In the genomic region with DNA sequence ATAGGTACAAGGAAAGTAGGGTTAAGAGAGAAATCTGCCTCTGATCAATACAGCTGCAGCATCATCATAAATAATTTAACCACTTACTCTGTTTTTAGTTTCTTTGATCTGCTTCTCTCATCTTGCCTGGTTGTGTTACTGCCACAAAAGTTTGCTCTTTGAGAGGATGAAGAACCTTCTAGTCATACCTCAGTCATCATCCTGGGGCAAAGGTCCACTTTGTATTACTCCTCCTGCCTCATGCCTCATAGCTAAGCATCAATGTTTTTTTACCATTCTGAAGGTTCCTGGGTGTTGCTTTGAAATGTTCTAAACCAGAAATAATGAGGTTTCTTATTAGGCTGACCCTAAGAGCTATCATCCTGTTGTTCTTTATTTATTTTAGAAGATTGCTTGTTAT, we compare ENCODE assay signal across 29 cellular contexts. TPM values are rescaled to one million over a fixed set of nuclear protein-coding genes. Genes with fewer than 3 reads are reported as not detected.
"Had no signal": no experiment of that assay in that cellular context is flagged by ENCODE, and none has a peak within 500 bp of the region (broad histone marks: within the 10 kb centered on the region; RNA-seq: fewer than 3 reads in every experiment).

No MANE protein-coding gene starts in this region.

- H3K9me3 Mint-ChIP-seq: activated T-cell treated with anti-CD3 and anti-CD28 coated beads, Interleukin-2, amount 50 U/mL, for 72 hours; brain; neural crest cell; WTC11 had no signal

- H3K4me3 Mint-ChIP-seq: activated CD8-positive, alpha-beta T cell treated with anti-CD3 and anti-CD28 coated beads for 36 hours; activated naive CD8-positive, alpha-beta T cell; activated T-cell treated with anti-CD3 and anti-CD28 coated beads, Interleukin-2, amount 50 U/mL, for 72 hours; brain; naive thymus-derived CD8-positive, alpha-beta T cell; neural crest cell; T-helper 17 cell; WTC11 had no signal

- H3K27ac Mint-ChIP-seq: activated CD8-positive, alpha-beta T cell treated with anti-CD3 and anti-CD28 coated beads for 36 hours; activated naive CD8-positive, alpha-beta T cell; activated T-cell treated with anti-CD3 and anti-CD28 coated beads, Interleukin-2, amount 50 U/mL, for 72 hours; brain; naive thymus-derived CD8-positive, alpha-beta T cell; T-helper 17 cell; WTC11 had no signal

- ATAC-seq: activated CD8-positive, alpha-beta T cell treated with anti-CD3 and anti-CD28 coated beads for 36 hours; activated T-cell treated with anti-CD3 and anti-CD28 coated beads, Interleukin-2, amount 50 U/mL, for 72 hours; heart right ventricle; naive thymus-derived CD8-positive, alpha-beta T cell; psoas muscle; T-helper 17 cell; WTC11 had no signal

- H3K36me3 ChIP-seq: adrenal gland, heart right ventricle, right atrium auricular region, suprapubic skin, tibial artery had no signal

- DNase-seq: activated CD4-positive, alpha-beta T cell treated with anti-CD3 and anti-CD28 coated beads, Interleukin-2, amount 50 U/mL, for 1 hour; activated CD8-positive, alpha-beta T cell treated with anti-CD3 and anti-CD28 coated beads for 36 hours; activated effector memory CD4-positive, alpha-beta T cell treated with Interleukin-2 at 50 U/mL for 16 hours; activated naive CD4-positive, alpha-beta T cell treated with Interleukin-2 at 50 U/mL for 16 hours; activated T-cell treated with anti-CD3 and anti-CD28 coated beads, Interleukin-2, amount 50 U/mL, for 72 hours; adrenal gland; aorta; dorsolateral prefrontal cortex; effector memory CD4-positive, alpha-beta T cell; foreskin melanocyte; heart right ventricle; midbrain; naive thymus-derived CD8-positive, alpha-beta T cell; nucleus accumbens; psoas muscle; stimulated activated CD4-positive, alpha-beta T cell treated with anti-CD3 and anti-CD28 coated beads, Interleukin-15, amount 100 ng/mL, for 24 hours; stimulated activated CD4-positive, alpha-beta T cell treated with anti-CD3 and anti-CD28 coated beads, Interleukin-2, amount 100 ng/mL, for 24 hours; stimulated activated naive CD4-positive, alpha-beta T cell; T-helper 17 cell; T1000; tibial artery had no signal

- H3K27me3 ChIP-seq: tibial artery had no signal

- H3K9me3 ChIP-seq: adrenal gland, heart right ventricle, psoas muscle, right atrium auricular region, suprapubic skin, tibial artery had no signal

- H3K27ac ChIP-seq: adrenal gland, coronary artery, dorsolateral prefrontal cortex, heart right ventricle, parathyroid adenoma, psoas muscle, right atrium auricular region, suprapubic skin, tibial artery had no signal

- H3K4me1 Mint-ChIP-seq: brain; naive thymus-derived CD8-positive, alpha-beta T cell; neural crest cell; T-helper 17 cell had no signal

- H3K36me3 Mint-ChIP-seq: brain, WTC11 had no signal

- H3K4me3 ChIP-seq: adrenal gland, coronary artery, dorsolateral prefrontal cortex, heart right ventricle, psoas muscle, right atrium auricular region, suprapubic skin, tibial artery had no signal

- H3K4me1 ChIP-seq: adrenal gland, heart right ventricle, parathyroid adenoma, psoas muscle, right atrium auricular region, suprapubic skin, tibial artery had no signal

RNA-seq across cellular contexts. Expression of a gene that starts 17.1 kb away (rescaled TPM):
- total RNA-seq: activated T-cell treated with anti-CD3 and anti-CD28 coated beads, Interleukin-2, amount 50 U/mL, for 72 hours had no signal
